ENCODE assay signal across 18 cellular contexts in the genomic region with DNA sequence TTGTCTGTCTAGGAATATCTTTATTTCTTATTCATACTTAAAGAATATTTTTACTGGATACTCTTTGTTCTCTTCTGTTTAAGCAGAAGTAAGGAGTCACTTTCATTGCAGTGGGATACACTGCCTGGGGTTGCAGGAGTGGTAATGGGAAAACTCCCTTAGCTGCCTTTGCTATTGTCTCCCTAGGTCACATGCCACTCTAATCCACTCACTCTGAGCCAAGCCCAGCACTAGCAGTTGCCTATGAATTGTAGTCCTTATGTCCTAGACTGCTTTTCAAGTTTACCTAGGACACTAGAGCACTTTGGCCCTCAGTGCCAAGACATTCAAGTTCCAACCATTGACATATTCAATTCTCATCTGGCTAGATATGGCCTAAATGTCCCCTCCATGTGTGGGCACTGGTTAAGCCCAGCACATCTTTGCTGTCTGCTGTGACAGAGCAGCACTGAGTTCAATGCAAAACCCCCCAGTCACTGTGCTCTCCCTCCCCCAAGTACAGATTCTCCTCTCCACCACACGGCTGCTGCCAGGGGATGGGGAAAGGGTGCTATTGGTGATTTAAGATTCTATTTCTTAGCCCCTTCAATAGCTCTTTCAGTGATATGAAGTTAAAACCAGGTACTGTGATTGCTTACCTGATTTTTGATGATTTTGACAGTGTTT.
DNase-seq lines count a peak whose midpoint lies in the region; ATAC-seq, FAIRE-seq and TF ChIP-seq lines count a peak whose summit lies in the region.
"Had no signal": no experiment of that assay in that cellular context is flagged by ENCODE, and none has a peak within 500 bp of the region (broad histone marks: within the 10 kb centered on the region; RNA-seq: fewer than 3 reads in every experiment).

No MANE protein-coding gene starts in this region.

- H3K27me3 Mint-ChIP-seq in Calu3 (ENCODE audit: unreplicated experiment), result no peaks in the 10 kb centered on the region
- H3K27me3 Mint-ChIP-seq: CD4-positive, alpha-beta memory T cell had no signal

- no peak overlapping the region for H3K4me2 ChIP-seq in H1 (ENCODE audit: insufficient read depth in 1 of 2, low read depth in 2 of 2, low read length in 2 of 2)
- H3K4me2 ChIP-seq in mesendoderm (ENCODE audit: low read length), result no peak overlapping the region
- H3K4me2 ChIP-seq: BLaER1 had no signal

- in situ Hi-C loops in gastrocnemius medialis (cut with MboI; ENCODE audit: low sequenced_read_pairs in 4 of 4), result no loop called here

- H3K4me1 ChIP-seq in left ventricle myocardium inferior (no peaks in the 10 kb centered on the region), H1 (replicated peaks in 1 of 4; ENCODE audit: control insufficient read depth in 3 of 4, insufficient read depth in 4 of 4, low read length in 3 of 4) (peaks cover 0 to 4% (median 2%) of the 10 kb centered on the region in 4 experiments; a peak in 3 of 7 replicates), mesendoderm (ENCODE audit: control insufficient read depth, low read depth, low read length) (no peaks in the 10 kb centered on the region), gastrocnemius medialis (no peaks in the 10 kb centered on the region)
- H3K4me1 ChIP-seq: BLaER1 had no signal

- H3K79me2 ChIP-seq in H1 (ENCODE audit: control insufficient read depth in 1 of 2, insufficient read depth in 2 of 2, low read length in 2 of 2) (no peaks in the 10 kb centered on the region), mesendoderm (ENCODE audit: control insufficient read depth, insufficient read depth, low read length) (no peaks in the 10 kb centered on the region)

- no TSS peak for BruUV-seq in Calu3 (replicated peaks; lab: Mats Ljungman, UMichigan)

- no peaks in the 10 kb centered on the region for H3K23me2 ChIP-seq in H1 (ENCODE audit: low read depth, low read length)

- no peak for FAIRE-seq in H1 (lab: Jason Lieb, UNC)
- FAIRE-seq: GM12878, HTR-8/SVneo had no signal

- no peak for TF ChIP-seq RAD21 in H1 (IDR thresholded peaks at IDR 0.05 in 1 of 2, conservative IDR thresholded peaks at IDR 0.05 in 1 of 2; ENCODE audit: low read depth in 2 of 2, low read length in 2 of 2)

- H3K18ac ChIP-seq in H1 (ENCODE audit: extremely low read depth, low read length) (no peak overlapping the region), mesendoderm (ENCODE audit: low read length) (no peak overlapping the region)

- no peak for TF ChIP-seq CTCF in left ventricle myocardium inferior (IDR thresholded peaks at IDR 0.05; ENCODE audit: borderline replicate concordance)
- no peak for TF ChIP-seq CTCF in H1 (IDR thresholded peaks at IDR 0.05; ENCODE audit: control extremely low read depth in 1 of 3, insufficient read depth in 1 of 3, low read depth in 1 of 3, low read length in 3 of 3)
- no peak for TF ChIP-seq CTCF in gastrocnemius medialis (IDR thresholded peaks at IDR 0.05 in 4 of 5, conservative IDR thresholded peaks at IDR 0.05 in 1 of 5)
- TF ChIP-seq CTCF in Calu3 (IDR thresholded peaks at IDR 0.05; ENCODE audit: unreplicated experiment), result no peak

- no peaks in the 10 kb centered on the region for H4K20me1 ChIP-seq in H1 (replicated peaks in 1 of 2; ENCODE audit: control insufficient read depth in 1 of 2, insufficient read depth in 2 of 2, low read length in 2 of 2)
- H4K20me1 ChIP-seq: BLaER1 had no signal

- H3K9me3 ChIP-seq in left ventricle myocardium inferior (replicated peaks) (peaks cover 10% of the 10 kb centered on the region), H1 (ENCODE audit: insufficient read depth in 2 of 2, low read depth in 1 of 2, low read length in 1 of 2) (no peaks in the 10 kb centered on the region), gastrocnemius medialis (no peaks in the 10 kb centered on the region)
- H3K9me3 ChIP-seq: BLaER1 had no signal

- no peak overlapping the region for H3K27ac ChIP-seq in left ventricle myocardium inferior (replicated peaks)
- H3K27ac ChIP-seq in H1 (ENCODE audit: low read depth, low read length), result no peak overlapping the region
- H3K27ac ChIP-seq in mesendoderm (ENCODE audit: low read depth, low read length), result no peak overlapping the region
- H3K27ac ChIP-seq in gastrocnemius medialis, result no peak overlapping the region
- H3K27ac ChIP-seq: BLaER1 had no signal

- H2BK15ac ChIP-seq in H1 (ENCODE audit: low read length) (no peak overlapping the region), mesendoderm (replicated peaks; ENCODE audit: low read depth) (no peak overlapping the region)

- no peak overlapping the region for H3K9ac ChIP-seq in H1 (replicated peaks in 1 of 4; ENCODE audit: extremely low read depth in 1 of 4, low read depth in 3 of 4, low read length in 3 of 4)
- H3K9ac ChIP-seq in mesendoderm (ENCODE audit: low read length), result no peak overlapping the region
- H3K9ac ChIP-seq: BLaER1 had no signal

- peak overlapping the region; percentile 80 for H3K14ac ChIP-seq in H1 (ENCODE audit: insufficient read length)

- no peak overlapping the region for H3K4me3 Mint-ChIP-seq in Calu3 (ENCODE audit: low read depth, unreplicated experiment)
- H3K4me3 Mint-ChIP-seq: CD14-positive monocyte; CD4-positive, alpha-beta memory T cell had no signal

- H4K8ac ChIP-seq in H1 (ENCODE audit: extremely low read depth, insufficient read depth, low read length) (no peak overlapping the region), mesendoderm (ENCODE audit: low read depth, low read length) (no peak overlapping the region)

- H3K36me3 ChIP-seq in left ventricle myocardium inferior, result no peaks in the 10 kb centered on the region
- no peaks in the 10 kb centered on the region for H3K36me3 ChIP-seq in H1 (ENCODE audit: control insufficient read depth in 2 of 4, insufficient read depth in 4 of 4, low read length in 3 of 4)
- H3K36me3 ChIP-seq in mesendoderm (ENCODE audit: control insufficient read depth, insufficient read depth, low read length), result no peaks in the 10 kb centered on the region
- no peaks in the 10 kb centered on the region for H3K36me3 ChIP-seq in gastrocnemius medialis
- H3K36me3 ChIP-seq: BLaER1 had no signal

- 0 out of 2 replicates have a peak overlapping the region, but pooled peaks have one; percentile 46 for H2BK5ac ChIP-seq in H1 (ENCODE audit: low read depth, low read length)
- H2BK5ac ChIP-seq in mesendoderm (ENCODE audit: low read length), result no peak overlapping the region

- H3K23ac ChIP-seq in H1 (ENCODE audit: insufficient read length) (no peak overlapping the region), mesendoderm (ENCODE audit: low read length) (no peak overlapping the region)

- peaks cover 5% of the 10 kb centered on the region for H3K9me3 Mint-ChIP-seq in Calu3 (ENCODE audit: low read depth, unreplicated experiment)

- no peak overlapping the region for H3K27ac Mint-ChIP-seq in Calu3 (ENCODE audit: unreplicated experiment)
- H3K27ac Mint-ChIP-seq: CD14-positive monocyte; CD4-positive, alpha-beta memory T cell had no signal

- H3K27me3 ChIP-seq in left ventricle myocardium inferior (ENCODE audit: low read depth) (no peaks in the 10 kb centered on the region), H1 (replicated peaks in 1 of 4; ENCODE audit: control insufficient read depth in 3 of 4, extremely low read depth in 1 of 4, insufficient read depth in 3 of 4, low read length in 3 of 4) (no peaks in the 10 kb centered on the region), mesendoderm (ENCODE audit: insufficient read depth, low read length, poor library complexity) (no peaks in the 10 kb centered on the region), gastrocnemius medialis (no peaks in the 10 kb centered on the region)
- H3K27me3 ChIP-seq: BLaER1 had no signal

- ATAC-seq in Right ventricle myocardium inferior (no peak), gastrocnemius medialis (no peak)
- ATAC-seq: GM12878 had no signal

- H2BK120ac ChIP-seq in H1 (replicated peaks; ENCODE audit: low read depth, low read length) (no peak overlapping the region), mesendoderm (ENCODE audit: low read depth, low read length) (no peak overlapping the region)

- H3K4me1 Mint-ChIP-seq in Calu3 (ENCODE audit: low read depth, unreplicated experiment), result no peaks in the 10 kb centered on the region
- H3K4me1 Mint-ChIP-seq: CD14-positive monocyte; CD4-positive, alpha-beta memory T cell had no signal

- H4K5ac ChIP-seq in H1 (ENCODE audit: insufficient read length, low read depth, low read length), result no peak overlapping the region
- H4K5ac ChIP-seq in mesendoderm (ENCODE audit: low read length), result no peak overlapping the region

- no peak overlapping the region for H3K4ac ChIP-seq in H1 (replicated peaks; ENCODE audit: insufficient read length, low read depth, low read length)
- no peak overlapping the region for H3K4ac ChIP-seq in mesendoderm (ENCODE audit: low read depth, low read length)

- no peak overlapping the region for H2BK12ac ChIP-seq in H1 (ENCODE audit: low read depth, low read length)

- no peak overlapping the region for H2AK5ac ChIP-seq in H1 (ENCODE audit: low read depth, low read length)
- H2AK5ac ChIP-seq in mesendoderm (ENCODE audit: low read length), result no peak overlapping the region

- 75% methylated on average over 1 of the region's 1 CpG; no CpG with 5 or more reads in 1 of the 2 experiments for WGBS in H1 (ENCODE audit: extremely low coverage in 1 of 2, insufficient coverage in 1 of 2, insufficient read length in 1 of 2, insufficient replicate concordance in 2 of 2, low coverage in 1 of 2, low lambda C conversion rate in 2 of 2, missing lambda C conversion rate in 1 of 2), 2 experiments
- WGBS in mesendoderm (ENCODE audit: extremely low coverage, insufficient coverage, low lambda C conversion rate), result no CpG with 5 or more reads among the region's 1 CpG

- TF ChIP-seq EP300 in H1 (IDR thresholded peaks at IDR 0.05; ENCODE audit: borderline replicate concordance in 1 of 2, low read depth in 2 of 2, low read length in 2 of 2), result no peak

- peak overlapping the region; percentile 89 for H2AFZ ChIP-seq in H1 (ENCODE audit: low read length)

- no peak for TF ChIP-seq POLR2A in H1 (IDR thresholded peaks at IDR 0.05; ENCODE audit: control extremely low read depth in 1 of 2, low read depth in 2 of 2, low read length in 2 of 2)
- no peak for TF ChIP-seq POLR2A in gastrocnemius medialis (IDR thresholded peaks at IDR 0.05)

- no peak overlapping the region for H4K91ac ChIP-seq in H1 (replicated peaks; ENCODE audit: insufficient read length, low read length)

- POLR2A ChIA-PET in H1 (lab: Charles Lee; ENCODE audit: partially characterized antibody), result no interaction called here

- intact Hi-C loops in Right ventricle myocardium inferior (cut with DNase I) (no loop called here), left ventricle myocardium inferior (cut with micrococcal nuclease) (no loop called here), gastrocnemius medialis (cut with DNase I; ENCODE audit: low total_unique reads) (no loop called here), Calu3 (cut with micrococcal nuclease; ENCODE audit: unreplicated experiment) (no loop called here)

- H3K56ac ChIP-seq in H1 (replicated peaks; ENCODE audit: insufficient read length, low read depth, low read length) (no peak overlapping the region), mesendoderm (ENCODE audit: low read length) (no peak overlapping the region)

- CTCF ChIA-PET in H1 (lab: Charles Lee; ENCODE audit: partially characterized antibody) (interaction anchor here (0.9 to 1.3 kb wide), 2 partner anchors 10 to 11 kb away, joined by 4 read pairs; no protein-coding TSS in a partner anchor), Calu3 (lab: Charles Lee) (no interaction called here)

- H3K4me3 ChIP-seq in left ventricle myocardium inferior, result no peak overlapping the region
- H3K4me3 ChIP-seq in H1 (ENCODE audit: extremely low read depth in 1 of 4, insufficient read depth in 2 of 4, low read depth in 3 of 4, low read length in 4 of 4), result no peak overlapping the region
- no peak overlapping the region for H3K4me3 ChIP-seq in mesendoderm (ENCODE audit: low read length)
- H3K4me3 ChIP-seq in gastrocnemius medialis, result no peak overlapping the region
- H3K4me3 ChIP-seq: BLaER1, GM12878 had no signal

- H3K79me1 ChIP-seq in H1 (ENCODE audit: low read depth, low read length) (no peaks in the 10 kb centered on the region), mesendoderm (ENCODE audit: low read length) (no peaks in the 10 kb centered on the region)

- H2BK20ac ChIP-seq in H1 (ENCODE audit: low read length), result no peak overlapping the region

- no peaks in the 10 kb centered on the region for H3K36me3 Mint-ChIP-seq in Calu3 (ENCODE audit: insufficient read depth, unreplicated experiment)
- H3K36me3 Mint-ChIP-seq: CD14-positive monocyte; CD4-positive, alpha-beta memory T cell had no signal

- DNase-seq in Right ventricle myocardium inferior (ENCODE audit: missing footprints) (peak; percentile 30), left ventricle myocardium inferior (no peak), H1 (ENCODE audit: low read depth in 1 of 2, low spot score in 2 of 2) (peak in 1 of 2 experiments; percentile 40), mesendoderm (peak; percentile 3), SKM-1 (lab: John Stamatoyannopoulos, UW; ENCODE audit: unreplicated experiment) (no peak), DMS79 treated with DMSO at 0.1 percent for 48 hours (lab: John Stamatoyannopoulos, UW) (no peak), gastrocnemius medialis (no peak), Calu3 (no peak)
- DNase-seq: 8988T; CD4-positive, alpha-beta memory T cell; DND-41; EL; HCEC 1CT; IMR-90 had no signal

Comparison
In these comparisons a context has a peak if more than half of its experiments do, and no peak if none do; other contexts are left out.
1. DNase-seq: peak in Right ventricle myocardium inferior (single experiment) and mesendoderm (single experiment); none in left ventricle myocardium inferior (single experiment), SKM-1 (single experiment), DMS79 treated with DMSO at 0.1 percent for 48 hours (single experiment), gastrocnemius medialis (0 of 2) and Calu3 (single experiment).